ENCODE assay signal across 31 cellular contexts in the genomic region with DNA sequence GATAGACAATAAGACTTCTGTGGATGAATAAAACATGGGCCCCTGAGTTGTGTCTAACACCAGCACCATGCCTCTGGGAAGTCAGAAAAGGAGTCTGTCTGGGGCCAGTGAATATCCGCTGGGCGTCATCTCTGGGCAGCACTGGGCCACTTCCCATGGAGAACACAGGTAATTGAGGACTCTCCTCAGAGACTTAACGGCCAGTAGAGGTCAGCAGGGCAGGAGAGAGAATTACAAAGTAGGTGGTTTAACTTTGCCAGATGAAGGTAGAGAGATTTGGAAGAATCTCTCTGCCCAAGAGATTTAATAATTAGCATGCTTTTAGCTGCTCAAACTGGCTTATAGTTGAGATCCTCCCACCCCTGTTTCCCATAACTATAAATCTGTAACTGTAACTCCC.
"Had no signal": no experiment of that assay in that cellular context is flagged by ENCODE, and none has a peak within 500 bp of the region (broad histone marks: within the 10 kb centered on the region; RNA-seq: fewer than 3 reads in every experiment).

No MANE protein-coding gene starts in this region.

- H3K4me1 Mint-ChIP-seq: immature natural killer cell; naive B cell; stimulated activated memory B cell treated with anti-CD40 and anti-IgM and Interleukin-4, amounts not matched to agents 10 μg/mL and 1 μg/mL and 100 μg/mL, for 72 hours had no signal

- H3K36me3 ChIP-seq: gastroesophageal sphincter, heart left ventricle, neutrophil, prostate gland, spleen, tibial nerve, upper lobe of left lung, vagina had no signal

- DNase-seq: dorsolateral prefrontal cortex; effector CD4-positive, alpha-beta T cell; foreskin keratinocyte; heart left ventricle; immature natural killer cell; islet precursor cell; kidney glomerular epithelial cell; mesenchymal stem cell; mucosa of descending colon; naive B cell; right cardiac atrium; spleen; stimulated activated CD4-positive, alpha-beta T cell treated with anti-CD3 and anti-CD28 coated beads, Interleukin-4, amount 100 ng/mL, for 4 hours; stimulated activated naive CD8-positive, alpha-beta T cell treated with anti-CD3 and anti-CD28 coated beads, Interleukin-15, Interleukin-2, amounts not matched to agents 100 U/mL and 50 U/mL, for 24 hours; substantia nigra; testis; upper lobe of left lung had no signal

- H3K36me3 Mint-ChIP-seq: immature natural killer cell; mesothelial cell of epicardium; naive B cell; natural killer cell treated with Interleukin-12 subunit alpha and Interleukin-12 subunit beta and Interleukin-15 and Interleukin-18, amount 100 ng/mL, for 72 hours; stimulated activated memory B cell treated with anti-CD40 and anti-IgM and Interleukin-4, amounts not matched to agents 10 μg/mL and 1 μg/mL and 100 μg/mL, for 72 hours had no signal

- H3K9me3 ChIP-seq: gastroesophageal sphincter, heart left ventricle, mucosa of descending colon, neutrophil, prostate gland, spleen, testis, tibial nerve, upper lobe of left lung, vagina had no signal

- ATAC-seq: esophagus mucosa; foreskin keratinocyte; gastroesophageal sphincter; heart left ventricle; mucosa of descending colon; natural killer cell treated with Interleukin-12 subunit alpha and Interleukin-12 subunit beta and Interleukin-15 and Interleukin-18, amount 100 ng/mL, for 72 hours; right cardiac atrium; stimulated activated memory B cell treated with anti-CD40 and anti-IgM and Interleukin-4, amounts not matched to agents 10 μg/mL and 1 μg/mL and 100 μg/mL, for 72 hours; stimulated activated naive CD8-positive, alpha-beta T cell treated with anti-CD3 and anti-CD28 coated beads, Interleukin-15, Interleukin-2, amounts not matched to agents 100 U/mL and 50 U/mL, for 24 hours had no signal

- H3K27ac ChIP-seq: dorsolateral prefrontal cortex, epithelial cell of prostate, foreskin keratinocyte, gastroesophageal sphincter, heart left ventricle, hepatocyte, neutrophil, prostate gland, skin epidermis, spleen, testis, tibial nerve, upper lobe of left lung, vagina had no signal

- H3K4me1 ChIP-seq: foreskin keratinocyte, gastroesophageal sphincter, heart left ventricle, prostate gland, spleen, testis, tibial nerve, upper lobe of left lung, vagina had no signal

- H3K79me2 ChIP-seq: hepatocyte had no signal

- FAIRE-seq: colon had no signal

- H3K27ac Mint-ChIP-seq: immature natural killer cell; mesothelial cell of epicardium; naive B cell; natural killer cell treated with Interleukin-12 subunit alpha and Interleukin-12 subunit beta and Interleukin-15 and Interleukin-18, amount 100 ng/mL, for 72 hours; stimulated activated memory B cell treated with anti-CD40 and anti-IgM and Interleukin-4, amounts not matched to agents 10 μg/mL and 1 μg/mL and 100 μg/mL, for 72 hours had no signal

- H3K4me3 Mint-ChIP-seq: immature natural killer cell; mesothelial cell of epicardium; naive B cell; natural killer cell treated with Interleukin-12 subunit alpha and Interleukin-12 subunit beta and Interleukin-15 and Interleukin-18, amount 100 ng/mL, for 72 hours; neural crest cell; stimulated activated memory B cell treated with anti-CD40 and anti-IgM and Interleukin-4, amounts not matched to agents 10 μg/mL and 1 μg/mL and 100 μg/mL, for 72 hours had no signal

- H3K4me3 ChIP-seq: dorsolateral prefrontal cortex, gastroesophageal sphincter, heart left ventricle, hepatocyte, mucosa of descending colon, prostate gland, skin epidermis, spleen, testis, tibial nerve, upper lobe of left lung, vagina had no signal

- H3K9me3 Mint-ChIP-seq: mesothelial cell of epicardium; natural killer cell treated with Interleukin-12 subunit alpha and Interleukin-12 subunit beta and Interleukin-15 and Interleukin-18, amount 100 ng/mL, for 72 hours; neural crest cell; stimulated activated memory B cell treated with anti-CD40 and anti-IgM and Interleukin-4, amounts not matched to agents 10 μg/mL and 1 μg/mL and 100 μg/mL, for 72 hours had no signal

- H2AFZ ChIP-seq: hepatocyte had no signal

- H3K27me3 ChIP-seq: dorsolateral prefrontal cortex, foreskin keratinocyte, gastroesophageal sphincter, hepatocyte, neutrophil, spleen, testis, tibial nerve, upper lobe of left lung, vagina had no signal

- H3K4me2 ChIP-seq: hepatocyte had no signal
